In the genomic region with DNA sequence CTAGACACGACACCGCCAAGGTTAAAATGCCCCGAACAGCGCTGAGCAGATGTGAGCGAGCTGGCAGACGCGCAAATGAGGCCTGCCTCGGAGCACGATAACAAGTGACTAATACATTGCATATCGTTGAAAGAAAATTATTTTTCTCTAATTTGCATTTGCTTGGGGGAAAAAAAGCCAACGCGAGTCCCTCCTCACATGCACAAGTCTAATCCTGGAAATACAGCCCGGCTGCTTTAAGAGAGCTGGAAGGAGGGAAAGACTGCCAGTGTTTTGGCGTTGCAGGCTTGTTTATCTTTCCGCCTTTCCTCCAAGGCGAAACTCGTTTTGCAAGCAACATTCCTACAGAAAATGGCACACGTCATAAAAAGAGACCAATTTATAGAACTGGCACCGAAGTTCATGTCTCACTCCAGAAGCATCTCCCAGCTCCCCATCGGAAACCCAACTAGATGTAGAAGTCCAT, we compare ENCODE assay signal across 12 cellular contexts. TPM values are rescaled to one million over a fixed set of nuclear protein-coding genes. Genes with fewer than 3 reads are reported as not detected.
DNase-seq lines count a peak whose midpoint lies in the region; ATAC-seq and TF ChIP-seq lines count a peak whose summit lies in the region.
"Had no signal": no experiment of that assay in that cellular context is flagged by ENCODE, and none has a peak within 500 bp of the region (broad histone marks: within the 10 kb centered on the region; RNA-seq: fewer than 3 reads in every experiment).

No MANE protein-coding gene starts in this region.

- peaks cover 44% of the 10 kb centered on the region for H3K27me3 Mint-ChIP-seq in activated T-cell treated with anti-CD3 and anti-CD28 coated beads, Interleukin-2, amount 50 U/mL, for 72 hours (ENCODE audit: low read depth)
- no peaks in the 10 kb centered on the region for H3K27me3 Mint-ChIP-seq in T-helper 17 cell
- H3K27me3 Mint-ChIP-seq: stimulated activated memory B cell treated with anti-CD40 and anti-IgM and Interleukin-4, amounts not matched to agents 10 μg/mL and 1 μg/mL and 100 μg/mL, for 72 hours had no signal

- H3K9me3 Mint-ChIP-seq in activated T-cell treated with anti-CD3 and anti-CD28 coated beads, Interleukin-2, amount 50 U/mL, for 72 hours = no peaks in the 10 kb centered on the region
- H3K9me3 Mint-ChIP-seq: stimulated activated memory B cell treated with anti-CD40 and anti-IgM and Interleukin-4, amounts not matched to agents 10 μg/mL and 1 μg/mL and 100 μg/mL, for 72 hours had no signal

- H3K4me3 Mint-ChIP-seq in activated T-cell treated with anti-CD3 and anti-CD28 coated beads, Interleukin-2, amount 50 U/mL, for 72 hours = peak overlapping the region; percentile 77 to 85
- peak overlapping the region; percentile 84 for H3K4me3 Mint-ChIP-seq in T-helper 17 cell

- no peaks in the 10 kb centered on the region for H3K9me3 ChIP-seq in T-helper 17 cell (ENCODE audit: control insufficient read depth, low read length, poor library complexity, severe bottlenecking)
- H3K9me3 ChIP-seq: SJSA1 had no signal

- peaks cover 66% of the 10 kb centered on the region for H3K4me1 Mint-ChIP-seq in activated T-cell treated with anti-CD3 and anti-CD28 coated beads, Interleukin-2, amount 50 U/mL, for 72 hours (ENCODE audit: low read depth)
- peaks cover 27% of the 10 kb centered on the region for H3K4me1 Mint-ChIP-seq in T-helper 17 cell

- TF ChIP-seq CTCF in foreskin fibroblast (IDR thresholded peaks at IDR 0.05; ENCODE audit: low read depth, low read length) = no peak

- no peak overlapping the region for H3K4me3 ChIP-seq in foreskin fibroblast (ENCODE audit: low read depth in 1 of 2, low read length in 2 of 2)
- H3K4me3 ChIP-seq: SJSA1 had no signal

- peaks cover 0 to 5% of the 10 kb centered on the region in 2 donors for H3K36me3 Mint-ChIP-seq in activated T-cell treated with anti-CD3 and anti-CD28 coated beads, Interleukin-2, amount 50 U/mL, for 72 hours (ENCODE audit: insufficient read depth in 2 of 2)
- no peaks in the 10 kb centered on the region for H3K36me3 Mint-ChIP-seq in T-helper 17 cell (ENCODE audit: low read depth)
- H3K36me3 Mint-ChIP-seq: stimulated activated memory B cell treated with anti-CD40 and anti-IgM and Interleukin-4, amounts not matched to agents 10 μg/mL and 1 μg/mL and 100 μg/mL, for 72 hours had no signal

- no peak overlapping the region for H3K27ac Mint-ChIP-seq in activated T-cell treated with anti-CD3 and anti-CD28 coated beads, Interleukin-2, amount 50 U/mL, for 72 hours
- H3K27ac Mint-ChIP-seq in T-helper 17 cell = no peak overlapping the region
- H3K27ac Mint-ChIP-seq: stimulated activated memory B cell treated with anti-CD40 and anti-IgM and Interleukin-4, amounts not matched to agents 10 μg/mL and 1 μg/mL and 100 μg/mL, for 72 hours had no signal

- DNase-seq in activated T-cell treated with anti-CD3 and anti-CD28 coated beads, Interleukin-2, amount 50 U/mL, for 72 hours = no peak
- no peak for DNase-seq in activated T-cell treated with anti-CD3 and anti-CD28 coated beads, Interleukin-2, amount 50 U/mL, for 1 hour
- DNase-seq in T-helper 17 cell (no peak), foreskin fibroblast (peak; percentile 74 to 80), superior temporal gyrus (ENCODE audit: extremely low spot score) (peak; percentile 27), HPDE6-E6E7 (ENCODE audit: extremely low spot score) (no peak), NCI-H69 (lab: John Stamatoyannopoulos, UW) (no peak)
- DNase-seq in stimulated activated CD4-positive, alpha-beta T cell treated with anti-CD3 and anti-CD28 coated beads, Interleukin-15, amount 100 ng/mL, for 24 hours = no peak
- DNase-seq: activated gamma-delta T cell, NCI-H1092 treated with DMSO at 0.1 percent for 48 hours had no signal

- no peak for ATAC-seq in activated T-cell treated with anti-CD3 and anti-CD28 coated beads, Interleukin-2, amount 50 U/mL, for 72 hours (replicated peaks in 1 of 2)
- no peak for ATAC-seq in T-helper 17 cell
- ATAC-seq: stimulated activated memory B cell treated with anti-CD40 and anti-IgM and Interleukin-4, amounts not matched to agents 10 μg/mL and 1 μg/mL and 100 μg/mL, for 72 hours had no signal

RNA-seq across cellular contexts. Expression of gene BCOR, which starts 12.6 kb away (rescaled TPM):
- 10 to 100 TPM; 53.5 to 65.5 TPM for total RNA-seq in activated T-cell treated with anti-CD3 and anti-CD28 coated beads, Interleukin-2, amount 50 U/mL, for 72 hours
- total RNA-seq in T-helper 17 cell = 10 to 100 TPM; 24.7 to 29.1 TPM

Comparison
In these comparisons a context has a peak if more than half of its experiments do, and no peak if none do; other contexts are left out.
1. DNase-seq: peak in foreskin fibroblast (2 of 2) and superior temporal gyrus (single experiment); none in activated T-cell treated with anti-CD3 and anti-CD28 coated beads, Interleukin-2, amount 50 U/mL, for 72 hours (0 of 2), activated T-cell treated with anti-CD3 and anti-CD28 coated beads, Interleukin-2, amount 50 U/mL, for 1 hour (single experiment), T-helper 17 cell (0 of 3), stimulated activated CD4-positive, alpha-beta T cell treated with anti-CD3 and anti-CD28 coated beads, Interleukin-15, amount 100 ng/mL, for 24 hours (single experiment), HPDE6-E6E7 (single experiment) and NCI-H69 (single experiment).